Comparison of ENCODE assay signal across 8 cellular contexts in the genomic region with DNA sequence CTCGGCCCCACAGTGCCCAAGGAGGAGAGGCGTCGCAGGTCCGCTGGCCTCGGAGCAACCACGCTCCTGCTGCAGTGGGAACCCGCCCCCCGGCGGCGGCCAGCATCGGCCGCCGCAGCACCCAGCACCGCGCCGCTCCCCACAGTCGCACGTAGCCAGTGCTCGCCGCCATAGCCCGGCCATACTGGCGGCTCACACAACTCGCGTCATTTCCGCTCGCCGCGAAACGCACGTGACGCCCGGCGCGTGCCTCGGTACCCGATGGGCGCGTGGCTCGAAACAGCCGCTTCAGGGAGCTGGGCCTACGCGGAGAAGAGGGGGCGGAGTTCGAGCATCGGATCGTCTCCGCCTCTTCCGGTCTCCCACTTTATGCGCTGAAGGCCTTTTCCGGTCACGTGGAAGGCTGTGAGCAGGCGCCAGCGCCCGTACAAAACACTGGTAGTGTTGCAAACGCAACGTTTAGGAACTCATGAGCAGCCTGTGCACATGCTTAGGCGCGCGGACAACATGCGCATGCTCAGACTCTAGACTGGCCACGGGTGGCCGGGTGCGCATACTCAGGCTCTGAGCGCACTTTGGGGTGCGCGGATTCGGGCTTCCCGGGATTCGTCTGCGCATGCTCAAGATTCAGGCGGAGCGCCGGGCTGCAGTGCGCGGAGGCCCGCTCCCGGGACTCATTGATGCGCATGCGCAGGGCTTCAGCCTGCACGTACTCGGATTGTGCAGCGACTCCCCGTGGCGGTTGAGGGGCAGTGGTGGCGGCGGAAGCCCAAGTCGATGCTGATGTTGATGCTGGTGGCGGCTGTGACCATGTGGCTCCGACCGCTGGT. TPM values are rescaled to one million over a fixed set of nuclear protein-coding genes. Genes with fewer than 3 reads are reported as not detected.
DNase-seq lines count a peak whose midpoint lies in the region; ATAC-seq and TF ChIP-seq lines count a peak whose summit lies in the region.

A gene with protein sequence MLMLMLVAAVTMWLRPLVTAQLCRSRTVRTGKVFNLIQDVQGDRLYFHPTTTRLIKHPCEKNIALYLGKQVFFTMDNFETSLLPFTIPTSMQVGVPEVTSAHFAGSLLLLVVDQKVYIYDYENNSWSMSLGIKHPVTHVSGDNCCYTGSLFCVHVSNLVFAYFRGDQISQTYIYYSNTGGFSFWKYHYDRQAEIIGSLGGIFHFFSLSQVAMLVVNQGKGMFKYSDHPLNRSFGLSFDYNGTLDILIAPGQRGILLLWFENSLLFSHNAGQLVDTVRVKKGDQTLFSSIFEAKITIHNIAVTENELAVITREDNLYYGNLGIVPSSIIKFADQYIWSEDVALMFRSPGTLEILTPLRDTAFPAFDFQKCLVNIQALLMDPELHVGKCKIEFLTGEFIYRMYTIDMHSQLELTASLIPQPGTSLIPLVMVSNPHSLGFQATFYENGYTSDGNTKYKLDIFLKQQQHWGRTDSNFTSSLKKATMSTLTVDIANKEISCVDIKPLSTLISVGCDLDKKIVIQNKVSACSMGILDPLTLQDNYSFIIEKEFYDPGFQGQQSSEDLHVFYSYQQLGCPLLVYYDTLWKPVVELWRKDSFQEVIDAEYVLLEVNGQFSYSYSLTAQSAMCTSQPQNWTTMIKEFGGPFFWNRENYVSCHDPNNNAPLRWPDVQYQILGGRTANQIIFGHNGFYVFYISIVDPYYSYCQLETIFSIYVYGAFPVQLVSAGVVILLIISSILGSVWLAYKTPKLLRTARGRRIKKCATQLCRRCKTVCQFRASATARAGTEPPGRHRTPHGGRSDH (plus strand): TSS at position 677 of the 830 bp plus-strand sequence. CDS start 101 bp downstream, at position 778.
A gene with protein sequence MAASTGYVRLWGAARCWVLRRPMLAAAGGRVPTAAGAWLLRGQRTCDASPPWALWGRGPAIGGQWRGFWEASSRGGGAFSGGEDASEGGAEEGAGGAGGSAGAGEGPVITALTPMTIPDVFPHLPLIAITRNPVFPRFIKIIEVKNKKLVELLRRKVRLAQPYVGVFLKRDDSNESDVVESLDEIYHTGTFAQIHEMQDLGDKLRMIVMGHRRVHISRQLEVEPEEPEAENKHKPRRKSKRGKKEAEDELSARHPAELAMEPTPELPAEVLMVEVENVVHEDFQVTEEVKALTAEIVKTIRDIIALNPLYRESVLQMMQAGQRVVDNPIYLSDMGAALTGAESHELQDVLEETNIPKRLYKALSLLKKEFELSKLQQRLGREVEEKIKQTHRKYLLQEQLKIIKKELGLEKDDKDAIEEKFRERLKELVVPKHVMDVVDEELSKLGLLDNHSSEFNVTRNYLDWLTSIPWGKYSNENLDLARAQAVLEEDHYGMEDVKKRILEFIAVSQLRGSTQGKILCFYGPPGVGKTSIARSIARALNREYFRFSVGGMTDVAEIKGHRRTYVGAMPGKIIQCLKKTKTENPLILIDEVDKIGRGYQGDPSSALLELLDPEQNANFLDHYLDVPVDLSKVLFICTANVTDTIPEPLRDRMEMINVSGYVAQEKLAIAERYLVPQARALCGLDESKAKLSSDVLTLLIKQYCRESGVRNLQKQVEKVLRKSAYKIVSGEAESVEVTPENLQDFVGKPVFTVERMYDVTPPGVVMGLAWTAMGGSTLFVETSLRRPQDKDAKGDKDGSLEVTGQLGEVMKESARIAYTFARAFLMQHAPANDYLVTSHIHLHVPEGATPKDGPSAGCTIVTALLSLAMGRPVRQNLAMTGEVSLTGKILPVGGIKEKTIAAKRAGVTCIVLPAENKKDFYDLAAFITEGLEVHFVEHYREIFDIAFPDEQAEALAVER (minus strand): TSS at position 186 of the 830 bp plus-strand sequence. CDS start 14 bp downstream, at position 172.

- H3K27ac ChIP-seq in GM23248 (peak within 1 kb of the TSS; percentile 100), fibroblast of lung (ENCODE audit: insufficient read depth, low read length) (peak within 1 kb of the TSS; percentile 92)
- H3K27ac ChIP-seq in naive thymus-derived CD4-positive, alpha-beta T cell (ENCODE audit: low read depth, low read length): peak within 1 kb of the TSS; percentile 97

- H3K9me2 ChIP-seq in GM23248 (ENCODE audit: insufficient read depth): no peaks in the 10 kb centered on the region

- peak; percentile 99 for DNase-seq in EL
- peak; percentile 100 for DNase-seq in GM23248
- peak; percentile 96 to 97 for DNase-seq in Kasumi-1 (lab: John Stamatoyannopoulos, UW)
- peak; percentile 97 for DNase-seq in RKO (ENCODE audit: low spot score)
- peak; percentile 98 to 99 for DNase-seq in fibroblast of lung (ENCODE audit: low read depth in 2 of 2)
- DNase-seq in naive thymus-derived CD4-positive, alpha-beta T cell: peak; percentile 96 to 100 (median 98)
- DNase-seq in stimulated activated naive B cell treated with anti-CD40 and anti-IgM and Interleukin-4, amounts not matched to agents 10 μg/mL and 1 μg/mL and 100 μg/mL, for 72 hours: peak; percentile 97

- H4K20me1 ChIP-seq in GM23248 (ENCODE audit: insufficient read depth) (peaks cover 4% of the 10 kb centered on the region), fibroblast of lung (ENCODE audit: control insufficient read depth, extremely low read depth, insufficient read depth, low read length) (no peaks in the 10 kb centered on the region)

- H3K27ac Mint-ChIP-seq in activated T-helper 17 cell treated with anti-CD3 and anti-CD28 coated beads, Interleukin-2, amount 50 U/mL, for 72 hours: peak within 1 kb of the TSS; percentile 99
- peak within 1 kb of the TSS; percentile 94 to 98 (median 95) for H3K27ac Mint-ChIP-seq in naive thymus-derived CD4-positive, alpha-beta T cell
- H3K27ac Mint-ChIP-seq in stimulated activated naive B cell treated with anti-CD40 and anti-IgM and Interleukin-4, amounts not matched to agents 10 μg/mL and 1 μg/mL and 100 μg/mL, for 72 hours: peak within 1 kb of the TSS; percentile 97

- H3K9me3 Mint-ChIP-seq in activated T-helper 17 cell treated with anti-CD3 and anti-CD28 coated beads, Interleukin-2, amount 50 U/mL, for 72 hours: no peaks in the 10 kb centered on the region
- H3K9me3 Mint-ChIP-seq in naive thymus-derived CD4-positive, alpha-beta T cell: peaks cover 0 to 7% (median 0%) of the 10 kb centered on the region in 11 donors
- no peaks in the 10 kb centered on the region for H3K9me3 Mint-ChIP-seq in stimulated activated naive B cell treated with anti-CD40 and anti-IgM and Interleukin-4, amounts not matched to agents 10 μg/mL and 1 μg/mL and 100 μg/mL, for 72 hours

- CTCF ChIA-PET in naive thymus-derived CD4-positive, alpha-beta T cell (lab: Charles Lee): interaction anchor here (0.6 to 1.5 kb wide), 7 partner anchors 31 to 690 kb away, joined by 3 to 10 read pairs (median 4); a partner anchor contains a TSS

- H3K4me1 ChIP-seq in GM23248 (ENCODE audit: insufficient read depth): peaks cover 17% of the 10 kb centered on the region
- H3K4me1 ChIP-seq in fibroblast of lung (ENCODE audit: control insufficient read depth, extremely low read depth, insufficient read depth, low read length): peaks cover 9% of the 10 kb centered on the region
- peaks cover 12 to 16% of the 10 kb centered on the region in 2 donors for H3K4me1 ChIP-seq in naive thymus-derived CD4-positive, alpha-beta T cell (ENCODE audit: control insufficient read depth in 2 of 2, insufficient read depth in 2 of 2, low read length in 2 of 2)

- H3F3A ChIP-seq in GM23248 (ENCODE audit: insufficient read depth): peaks cover 24% of the 10 kb centered on the region

- H3K4me1 Mint-ChIP-seq in activated T-helper 17 cell treated with anti-CD3 and anti-CD28 coated beads, Interleukin-2, amount 50 U/mL, for 72 hours: peaks cover 7% of the 10 kb centered on the region
- H3K4me1 Mint-ChIP-seq in naive thymus-derived CD4-positive, alpha-beta T cell: peaks cover 9 to 42% (median 29%) of the 10 kb centered on the region in 7 donors
- H3K4me1 Mint-ChIP-seq in stimulated activated naive B cell treated with anti-CD40 and anti-IgM and Interleukin-4, amounts not matched to agents 10 μg/mL and 1 μg/mL and 100 μg/mL, for 72 hours: peaks cover 21 to 33% of the 10 kb centered on the region in 2 donors

- peak within 1 kb of the TSS; percentile 91 for H2AFZ ChIP-seq in GM23248
- H2AFZ ChIP-seq in fibroblast of lung (ENCODE audit: low read length): peak within 1 kb of the TSS; percentile 98

- no peaks in the 10 kb centered on the region for H3K27me3 ChIP-seq in GM23248 (replicated peaks; ENCODE audit: insufficient read depth)
- H3K27me3 ChIP-seq in fibroblast of lung (ENCODE audit: control insufficient read depth, insufficient read depth, low read length): no peaks in the 10 kb centered on the region
- no peaks in the 10 kb centered on the region for H3K27me3 ChIP-seq in naive thymus-derived CD4-positive, alpha-beta T cell (ENCODE audit: control insufficient read depth in 2 of 2, insufficient read depth in 2 of 2, low read length in 2 of 2)

- peaks cover 51% of the 10 kb centered on the region for H3K36me3 Mint-ChIP-seq in activated T-helper 17 cell treated with anti-CD3 and anti-CD28 coated beads, Interleukin-2, amount 50 U/mL, for 72 hours (ENCODE audit: low read depth)
- peaks cover 0 to 8% (median 3%) of the 10 kb centered on the region in 5 donors for H3K36me3 Mint-ChIP-seq in naive thymus-derived CD4-positive, alpha-beta T cell
- peaks cover 12 to 13% of the 10 kb centered on the region in 2 donors for H3K36me3 Mint-ChIP-seq in stimulated activated naive B cell treated with anti-CD40 and anti-IgM and Interleukin-4, amounts not matched to agents 10 μg/mL and 1 μg/mL and 100 μg/mL, for 72 hours

- peak; percentile 85 to 86 for TF ChIP-seq CTCF in fibroblast of lung (conservative IDR thresholded peaks at IDR 0.05 in 1 of 2, IDR thresholded peaks at IDR 0.05 in 1 of 2; ENCODE audit: low read depth in 1 of 2, low read length in 2 of 2)

- peaks cover 46% of the 10 kb centered on the region for H3K79me2 ChIP-seq in GM23248 (ENCODE audit: insufficient read depth)
- peaks cover 40% of the 10 kb centered on the region for H3K79me2 ChIP-seq in fibroblast of lung (ENCODE audit: control insufficient read depth, insufficient read depth, low read length)

- H3K9ac ChIP-seq in GM23248: peak within 1 kb of the TSS; percentile 100
- peak within 1 kb of the TSS; percentile 81 for H3K9ac ChIP-seq in fibroblast of lung (ENCODE audit: insufficient read depth, low read length)

- POLR2A ChIA-PET in naive thymus-derived CD4-positive, alpha-beta T cell (lab: Charles Lee): interaction anchor here (0.6 to 3.0 kb wide), 11 partner anchors 29 to 183 kb away, joined by 3 to 32 read pairs (median 10); a partner anchor contains a TSS

- H3K36me3 ChIP-seq in GM23248 (ENCODE audit: low read depth) (peaks cover 6% of the 10 kb centered on the region; the same call in 1 of the 2 replicates), fibroblast of lung (ENCODE audit: control insufficient read depth, insufficient read depth, low read length) (peaks cover 2% of the 10 kb centered on the region)
- peaks cover 0 to 14% (median 0%) of the 10 kb centered on the region in 3 experiments for H3K36me3 ChIP-seq in naive thymus-derived CD4-positive, alpha-beta T cell (ENCODE audit: control insufficient read depth in 2 of 3, insufficient read depth in 3 of 3, low read length in 3 of 3)

- H3K4me2 ChIP-seq in GM23248 (ENCODE audit: unreplicated experiment): peak within 1 kb of the TSS; percentile 99
- H3K4me2 ChIP-seq in fibroblast of lung (ENCODE audit: extremely low read depth, insufficient read depth, low read length): peak within 1 kb of the TSS; percentile 97

- no peaks in the 10 kb centered on the region for H3K27me3 Mint-ChIP-seq in activated T-helper 17 cell treated with anti-CD3 and anti-CD28 coated beads, Interleukin-2, amount 50 U/mL, for 72 hours
- H3K27me3 Mint-ChIP-seq in naive thymus-derived CD4-positive, alpha-beta T cell: peaks cover 0 to 2% (median 0%) of the 10 kb centered on the region in 5 donors
- peaks cover 3 to 5% of the 10 kb centered on the region in 2 donors for H3K27me3 Mint-ChIP-seq in stimulated activated naive B cell treated with anti-CD40 and anti-IgM and Interleukin-4, amounts not matched to agents 10 μg/mL and 1 μg/mL and 100 μg/mL, for 72 hours

- peak within 1 kb of the TSS; percentile 97 for H3K4me3 ChIP-seq in GM23248
- peak within 1 kb of the TSS; percentile 71 to 98 (median 88) for H3K4me3 ChIP-seq in fibroblast of lung (replicated peaks in 1 of 4; ENCODE audit: control extremely low read depth in 1 of 4, insufficient read depth in 1 of 4, low read depth in 3 of 4, low read length in 4 of 4)
- peak within 1 kb of the TSS; percentile 86 for H3K4me3 ChIP-seq in naive thymus-derived CD4-positive, alpha-beta T cell (ENCODE audit: low read length)

- H3K9me3 ChIP-seq in GM23248 (ENCODE audit: low read depth): no peaks in the 10 kb centered on the region
- H3K9me3 ChIP-seq in fibroblast of lung (ENCODE audit: control insufficient read depth, insufficient read depth, low read depth, low read length): no peaks in the 10 kb centered on the region
- H3K9me3 ChIP-seq in naive thymus-derived CD4-positive, alpha-beta T cell (ENCODE audit: control insufficient read depth in 2 of 3, low read length in 3 of 3): no peaks in the 10 kb centered on the region

- WGBS in GM23248 (ENCODE audit: low coverage in 1 of 2, low lambda C conversion rate in 2 of 2, missing lambda C conversion rate in 2 of 2), 2 experiments: 1% methylated on average over 74 to 89 of the region's 90 CpGs

- in situ Hi-C loops in GM23248 (cut with MboI): no loop called here

- intact Hi-C loops in naive thymus-derived CD4-positive, alpha-beta T cell (cut with micrococcal nuclease): loop anchor here (1.0 to 10.0 kb wide), 13 partner anchors 30 to 1249 kb away; a partner anchor contains a TSS

- ATAC-seq in activated T-helper 17 cell treated with anti-CD3 and anti-CD28 coated beads, Interleukin-2, amount 50 U/mL, for 72 hours (replicated peaks): peak; percentile 87
- peak; percentile 95 for ATAC-seq in naive thymus-derived CD4-positive, alpha-beta T cell
- ATAC-seq in stimulated activated naive B cell treated with anti-CD40 and anti-IgM and Interleukin-4, amounts not matched to agents 10 μg/mL and 1 μg/mL and 100 μg/mL, for 72 hours (replicated peaks): peak; percentile 91 to 92

- H3K4me3 Mint-ChIP-seq in activated T-helper 17 cell treated with anti-CD3 and anti-CD28 coated beads, Interleukin-2, amount 50 U/mL, for 72 hours: peak within 1 kb of the TSS; percentile 99
- peak within 1 kb of the TSS; percentile 87 to 96 (median 93) for H3K4me3 Mint-ChIP-seq in naive thymus-derived CD4-positive, alpha-beta T cell
- H3K4me3 Mint-ChIP-seq in stimulated activated naive B cell treated with anti-CD40 and anti-IgM and Interleukin-4, amounts not matched to agents 10 μg/mL and 1 μg/mL and 100 μg/mL, for 72 hours: peak within 1 kb of the TSS; percentile 89 to 94

RNA-seq across cellular contexts. Expression of the first gene that starts in this region (rescaled TPM):
- total RNA-seq in GM23248 (2014; rRNA removed; shearing (Covaris generic)): 0.22 TPM in 1 of 2 replicates, not detected in the other
- polyA plus RNA-seq in GM23248 (2016; fragmentation: Nextera tagmentation; extraction: Ambion mirVana) (not detected in 2 replicates), fibroblast of lung (not detected in 2 replicates)
- total RNA-seq in activated T-helper 17 cell treated with anti-CD3 and anti-CD28 coated beads, Interleukin-2, amount 50 U/mL, for 72 hours: not detected
- total RNA-seq in fibroblast of lung: not detected in 2 replicates
- polyA plus RNA-seq in fibroblast of lung (2012): not detected in 2 replicates
- polyA minus RNA-seq in fibroblast of lung (ENCODE audit: low replicate concordance): not detected in 2 replicates
- under 1 TPM in 1 of 5 experiments, not detected in 4; 0.07 TPM for total RNA-seq in naive thymus-derived CD4-positive, alpha-beta T cell
- polyA plus RNA-seq in naive thymus-derived CD4-positive, alpha-beta T cell: not detected

RNA-seq across cellular contexts. Expression of the second gene that starts in this region (rescaled TPM):
- 119 and 123 TPM in 2 replicates for total RNA-seq in GM23248 (2014; rRNA removed; shearing (Covaris generic))
- polyA plus RNA-seq in GM23248 (2016; fragmentation: Nextera tagmentation; extraction: Ambion mirVana) (73.7 and 77.5 TPM in 2 replicates), fibroblast of lung (29.8 and 37.3 TPM in 2 replicates)
- 100 to 1,000 TPM; 291 to 376 TPM for total RNA-seq in activated T-helper 17 cell treated with anti-CD3 and anti-CD28 coated beads, Interleukin-2, amount 50 U/mL, for 72 hours
- total RNA-seq in fibroblast of lung: 149 and 172 TPM in 2 replicates
- 52.2 and 71.1 TPM in 2 replicates for polyA plus RNA-seq in fibroblast of lung (2012)
- 70.0 and 92.4 TPM in 2 replicates for polyA minus RNA-seq in fibroblast of lung (ENCODE audit: low replicate concordance)
- total RNA-seq in naive thymus-derived CD4-positive, alpha-beta T cell: 100 to 1,000 TPM in 1 of 5 experiments, 10 to 100 TPM in 4; 62.8 to 102 (median 74.8) TPM
- polyA plus RNA-seq in naive thymus-derived CD4-positive, alpha-beta T cell: 10 to 100 TPM; 20.0 to 60.0 TPM

Comparison
In these comparisons a context has a peak if more than half of its experiments do, and no peak if none do; other contexts are left out.
1. Peak in every context shown above with its lines: DNase-seq, ATAC-seq, H3K4me3 ChIP-seq and H3K27ac ChIP-seq.